21 cellular contexts compared by ENCODE assay signal in genomic region chr10:10126231-10126630, GRCh38.
DNase-seq lines count a peak whose midpoint lies in the region; ATAC-seq and TF ChIP-seq lines count a peak whose summit lies in the region.
"Had no signal": no experiment of that assay in that cellular context is flagged by ENCODE, and none has a peak within 500 bp of the region (broad histone marks: within the 10 kb centered on the region; RNA-seq: fewer than 3 reads in every experiment).

No MANE protein-coding gene starts in this region.

- WGBS in GM23248 (ENCODE audit: low coverage in 1 of 2, low lambda C conversion rate in 2 of 2, missing lambda C conversion rate in 2 of 2), 2 experiments, result 79 to 82% methylated on average over 3 of the region's 3 CpGs

- H3K4me1 ChIP-seq in GM23248 (ENCODE audit: insufficient read depth) (no peaks in the 10 kb centered on the region), upper lobe of right lung (no peaks in the 10 kb centered on the region)

- no peaks in the 10 kb centered on the region for H3K79me2 ChIP-seq in GM23248 (ENCODE audit: insufficient read depth)

- intact Hi-C loops in upper lobe of right lung (cut with DNase I), result no loop called here

- H3K4me2 ChIP-seq in GM23248 (ENCODE audit: unreplicated experiment), result no peak overlapping the region
- H3K4me2 ChIP-seq: BLaER1 treated with 17β-estradiol and CSF1 and Interleukin-3, amounts not matched to agents 10 nM and 100 nM; GM23338 had no signal

- DNase-seq in GM23248 (peak; percentile 24), cardiac fibroblast (ENCODE audit: low read depth in 2 of 2) (peak; percentile 21 to 51), fibroblast of pulmonary artery (ENCODE audit: low read depth) (peak; percentile 4), upper lobe of right lung (no peak), osteocyte (ENCODE audit: extremely low spot score, unreplicated experiment) (no peak)
- DNase-seq: CD4-positive, CD25-positive, alpha-beta regulatory T cell; CD8-positive, alpha-beta memory T cell; COR-L47; DMS 273 treated with DMSO at 0.1 percent for 48 hours; DMS53; DND-41; EL; HCEC 1CT had no signal

- H3K27ac ChIP-seq in GM23248 (no peak overlapping the region), upper lobe of right lung (no peak overlapping the region)
- H3K27ac ChIP-seq: BLaER1 treated with 17β-estradiol and CSF1 and Interleukin-3, amounts not matched to agents 10 nM and 100 nM had no signal

- no peaks in the 10 kb centered on the region for H3K27me3 ChIP-seq in GM23248 (replicated peaks; ENCODE audit: insufficient read depth)
- H3K27me3 ChIP-seq in upper lobe of right lung, result no peaks in the 10 kb centered on the region
- H3K27me3 ChIP-seq: BLaER1 treated with 17β-estradiol and CSF1 and Interleukin-3, amounts not matched to agents 10 nM and 100 nM had no signal

- TF ChIP-seq CTCF in cardiac fibroblast (IDR thresholded peaks at IDR 0.05; ENCODE audit: low read depth, low read length), result no peak
- no peak for TF ChIP-seq CTCF in fibroblast of pulmonary artery (IDR thresholded peaks at IDR 0.05; ENCODE audit: low read length, missing control alignments)
- no peak for TF ChIP-seq CTCF in upper lobe of right lung (IDR thresholded peaks at IDR 0.05)
- TF ChIP-seq CTCF in osteocyte (IDR thresholded peaks at IDR 0.05), result no peak

- no peak overlapping the region for H2AFZ ChIP-seq in GM23248
- H2AFZ ChIP-seq: GM23338 had no signal

- H3K9me3 Mint-ChIP-seq in osteocyte (ENCODE audit: unreplicated experiment), result no peaks in the 10 kb centered on the region

- no peak overlapping the region for H3K9ac ChIP-seq in GM23248
- H3K9ac ChIP-seq: BLaER1 treated with 17β-estradiol and CSF1 and Interleukin-3, amounts not matched to agents 10 nM and 100 nM had no signal

- no peak overlapping the region for H3K27ac Mint-ChIP-seq in osteocyte (ENCODE audit: unreplicated experiment)
- H3K27ac Mint-ChIP-seq: B cell; CD4-positive, CD25-positive, alpha-beta regulatory T cell; CD8-positive, alpha-beta memory T cell; GM23338 had no signal

- H3K4me3 ChIP-seq in GM23248, result no peak overlapping the region
- no peak overlapping the region for H3K4me3 ChIP-seq in cardiac fibroblast (replicated peaks in 1 of 2; ENCODE audit: low read depth in 2 of 2, low read length in 2 of 2)
- no peak overlapping the region for H3K4me3 ChIP-seq in fibroblast of pulmonary artery (replicated peaks; ENCODE audit: low read depth, low read length)
- H3K4me3 ChIP-seq in upper lobe of right lung, result no peak overlapping the region
- H3K4me3 ChIP-seq: BLaER1 treated with 17β-estradiol and CSF1 and Interleukin-3, amounts not matched to agents 10 nM and 100 nM; GM12878; GM23338 had no signal

- H3K9me3 ChIP-seq in GM23248 (ENCODE audit: low read depth), result no peaks in the 10 kb centered on the region
- H3K9me3 ChIP-seq in upper lobe of right lung, result no peaks in the 10 kb centered on the region

- no peaks in the 10 kb centered on the region for H4K20me1 ChIP-seq in GM23248 (ENCODE audit: insufficient read depth)
- H4K20me1 ChIP-seq: BLaER1 treated with 17β-estradiol and CSF1 and Interleukin-3, amounts not matched to agents 10 nM and 100 nM had no signal

- no peaks in the 10 kb centered on the region for H3K36me3 Mint-ChIP-seq in osteocyte (ENCODE audit: unreplicated experiment)
- H3K36me3 Mint-ChIP-seq: CD4-positive, CD25-positive, alpha-beta regulatory T cell; CD8-positive, alpha-beta memory T cell had no signal

- ATAC-seq in upper lobe of right lung (peak; percentile 49), HG03442 (IDR thresholded peaks at IDR 0.05; ENCODE audit: unreplicated experiment) (no peak), GM21529 (IDR thresholded peaks at IDR 0.05; ENCODE audit: unreplicated experiment) (no peak)
- ATAC-seq: GM12878, GM23338, HepG2 had no signal

- no peak overlapping the region for H3K4me3 Mint-ChIP-seq in osteocyte (ENCODE audit: unreplicated experiment)
- H3K4me3 Mint-ChIP-seq: B cell; CD4-positive, CD25-positive, alpha-beta regulatory T cell; CD8-positive, alpha-beta memory T cell; GM23338 had no signal

- in situ Hi-C loops in GM23248 (cut with MboI), result no loop called here

- H3K36me3 ChIP-seq in GM23248 (ENCODE audit: low read depth), result no peaks in the 10 kb centered on the region
- no peaks in the 10 kb centered on the region for H3K36me3 ChIP-seq in upper lobe of right lung
- H3K36me3 ChIP-seq: BLaER1 treated with 17β-estradiol and CSF1 and Interleukin-3, amounts not matched to agents 10 nM and 100 nM had no signal

- no peaks in the 10 kb centered on the region for H3K9me2 ChIP-seq in GM23248 (ENCODE audit: insufficient read depth)

- no peaks in the 10 kb centered on the region for H3K4me1 Mint-ChIP-seq in osteocyte (ENCODE audit: unreplicated experiment)
- H3K4me1 Mint-ChIP-seq: B cell; CD4-positive, CD25-positive, alpha-beta regulatory T cell; CD8-positive, alpha-beta memory T cell; GM23338 had no signal

- H3K27me3 Mint-ChIP-seq in osteocyte (ENCODE audit: unreplicated experiment), result peaks cover 2% of the 10 kb centered on the region
- H3K27me3 Mint-ChIP-seq: B cell; CD4-positive, CD25-positive, alpha-beta regulatory T cell; IgD-negative memory B cell had no signal

- no peaks in the 10 kb centered on the region for H3F3A ChIP-seq in GM23248 (ENCODE audit: insufficient read depth)

Comparison
In these comparisons a context has a peak if more than half of its experiments do, and no peak if none do; other contexts are left out.
1. DNase-seq: peak in GM23248 (single experiment), cardiac fibroblast (2 of 2) and fibroblast of pulmonary artery (single experiment); none in upper lobe of right lung (single experiment) and osteocyte (single experiment).